In genomic region chr19:54280025-54280424, GRCh38 we compare ENCODE assay signal across 12 cellular contexts. TPM values are rescaled to one million over a fixed set of nuclear protein-coding genes. Genes with fewer than 3 reads are reported as not detected.
DNase-seq lines count a peak whose midpoint lies in the region; ATAC-seq and TF ChIP-seq lines count a peak whose summit lies in the region.
"Not testable (repeated sequence)": the region's sequence is repeated elsewhere in the genome, so short reads cannot be mapped to it uniquely, and the experiment has no call there.
"Had no signal": no experiment of that assay in that cellular context is flagged by ENCODE, and none has a peak within 500 bp of the region (broad histone marks: within the 10 kb centered on the region; RNA-seq: fewer than 3 reads in every experiment).

No MANE protein-coding gene starts in this region.

- not testable (repeated sequence) for H3K9me3 ChIP-seq in BLaER1 treated with 17β-estradiol and CSF1 and Interleukin-3, amounts not matched to agents 10 nM and 100 nM (replicated peaks in 1 of 11); heart left ventricle; right lobe of liver; neutrophil; spleen; thoracic aorta

- not testable (repeated sequence) for H3K27me3 ChIP-seq in BLaER1 treated with 17β-estradiol and CSF1 and Interleukin-3, amounts not matched to agents 10 nM and 100 nM; right lobe of liver; neutrophil; thoracic aorta (replicated peaks; ENCODE audit: insufficient read depth)
- peaks cover 0 to 57% (median 3%) of the 10 kb centered on the region in 9 donors for H3K27me3 ChIP-seq in heart left ventricle
- H3K27me3 ChIP-seq in spleen (replicated peaks in 1 of 7): peaks cover 0 to 79% (median 3%) of the 10 kb centered on the region in 7 donors

- peak overlapping the region; percentile 89 to 100 (median 99) for H3K4me2 ChIP-seq in BLaER1 treated with 17β-estradiol and CSF1 and Interleukin-3, amounts not matched to agents 10 nM and 100 nM

- peaks cover 45% of the 10 kb centered on the region for H3K27me3 Mint-ChIP-seq in activated CD8-positive, alpha-beta memory T cell treated with anti-CD3 and anti-CD28 coated beads, Interleukin-2, amount 10 ng/mL, durations not matched to agents 7 days and 5 days

- 28 to 43% (median 35%) methylated on average over 4 of the region's 4 CpGs for WGBS in heart left ventricle, 4 donors
- WGBS in right lobe of liver (ENCODE audit: insufficient coverage, low coverage, low lambda C conversion rate, missing lambda C conversion rate): 14% methylated on average over 4 of the region's 4 CpGs
- WGBS in spleen, 5 donors: 23 to 86% (median 39%) methylated on average over 1 to 4 of the region's 4 CpGs

- peak overlapping the region; percentile 47 to 85 (median 78) for H3K4me3 ChIP-seq in BLaER1 treated with 17β-estradiol and CSF1 and Interleukin-3, amounts not matched to agents 10 nM and 100 nM
- peak overlapping the region in 8 of 12 donors; percentile 11 to 59 (median 24) for H3K4me3 ChIP-seq in heart left ventricle
- H3K4me3 ChIP-seq in right lobe of liver: peak overlapping the region in 1 of 3 donors; percentile 11
- peak overlapping the region; percentile 73 to 88 for H3K4me3 ChIP-seq in neutrophil (ENCODE audit: low read depth in 1 of 2, low read length in 1 of 2)
- H3K4me3 ChIP-seq in spleen: peak overlapping the region in 7 of 8 donors; percentile 9 to 62 (median 36)
- peak overlapping the region; percentile 52 for H3K4me3 ChIP-seq in thoracic aorta

- TF ChIP-seq POLR2A in heart left ventricle (IDR thresholded peaks at IDR 0.05); right lobe of liver (IDR thresholded peaks at IDR 0.05); spleen (IDR thresholded peaks at IDR 0.05): not testable (repeated sequence)

- peaks cover 0 to 30% (median 12%) of the 10 kb centered on the region in 11 experiments; a peak in 10 of 22 replicates for H4K20me1 ChIP-seq in BLaER1 treated with 17β-estradiol and CSF1 and Interleukin-3, amounts not matched to agents 10 nM and 100 nM

- H3K27ac ChIP-seq in BLaER1 treated with 17β-estradiol and CSF1 and Interleukin-3, amounts not matched to agents 10 nM and 100 nM: peak overlapping the region; percentile 86 to 98 (median 93)
- H3K27ac ChIP-seq in heart left ventricle (peak overlapping the region in 3 of 12 donors; percentile 15 to 91 (median 52)), right lobe of liver (peak overlapping the region in 2 of 3 donors; percentile 28 to 47), neutrophil (peak overlapping the region; percentile 98), spleen (peak overlapping the region in 7 of 8 donors; percentile 77 to 96 (median 89))
- H3K27ac ChIP-seq in thoracic aorta: not testable (repeated sequence)

- TF ChIP-seq CTCF in heart left ventricle (IDR thresholded peaks at IDR 0.05); right lobe of liver (IDR thresholded peaks at IDR 0.05); neutrophil (IDR thresholded peaks at IDR 0.05); spleen (IDR thresholded peaks at IDR 0.05 in 8 of 11, conservative IDR thresholded peaks at IDR 0.05 in 3 of 11); thoracic aorta (IDR thresholded peaks at IDR 0.05): not testable (repeated sequence)

- H3K9ac ChIP-seq in BLaER1 treated with 17β-estradiol and CSF1 and Interleukin-3, amounts not matched to agents 10 nM and 100 nM: peak overlapping the region; percentile 78 to 95 (median 85)

- H3K4me1 Mint-ChIP-seq in activated CD8-positive, alpha-beta memory T cell treated with anti-CD3 and anti-CD28 coated beads, Interleukin-2, amount 10 ng/mL, durations not matched to agents 7 days and 5 days: not testable (repeated sequence)

- H3K36me3 Mint-ChIP-seq in activated CD8-positive, alpha-beta memory T cell treated with anti-CD3 and anti-CD28 coated beads, Interleukin-2, amount 10 ng/mL, durations not matched to agents 7 days and 5 days: not testable (repeated sequence)

- H3K4me1 ChIP-seq in BLaER1 treated with 17β-estradiol and CSF1 and Interleukin-3, amounts not matched to agents 10 nM and 100 nM: peaks cover 73 to 90% (median 81%) of the 10 kb centered on the region in 10 experiments
- H3K4me1 ChIP-seq in heart left ventricle (peaks cover 0 to 13% (median 0%) of the 10 kb centered on the region in 12 donors), neutrophil (ENCODE audit: control insufficient read depth in 1 of 2, insufficient read depth in 1 of 2, low read depth in 1 of 2, low read length in 1 of 2) (peaks cover 69 to 82% of the 10 kb centered on the region in 2 experiments), spleen (peaks cover 5 to 78% (median 40%) of the 10 kb centered on the region in 6 donors)
- not testable (repeated sequence) for H3K4me1 ChIP-seq in right lobe of liver; thoracic aorta (ENCODE audit: control insufficient read depth in 1 of 2, low read depth in 2 of 2)

- intact Hi-C loops in heart left ventricle (cut with DNase I): loop anchor here in 1 of 10 donors (5.0 kb wide), 1 partner anchor 352 kb away; the partner anchor contains the start of gene LILRB1
- intact Hi-C loops in right lobe of liver (cut with DNase I); spleen (cut with DNase I; ENCODE audit: low total_unique reads): not testable (repeated sequence)

- peaks cover 0 to 54% (median 45%) of the 10 kb centered on the region in 11 experiments; a peak in 15 of 22 replicates for H3K36me3 ChIP-seq in BLaER1 treated with 17β-estradiol and CSF1 and Interleukin-3, amounts not matched to agents 10 nM and 100 nM
- not testable (repeated sequence) for H3K36me3 ChIP-seq in heart left ventricle, right lobe of liver, thoracic aorta
- H3K36me3 ChIP-seq in neutrophil (peaks cover 49% of the 10 kb centered on the region), spleen (peaks cover 0 to 46% (median 0%) of the 10 kb centered on the region in 6 donors)

- ATAC-seq in activated CD8-positive, alpha-beta memory T cell treated with anti-CD3 and anti-CD28 coated beads, Interleukin-2, amount 10 ng/mL, durations not matched to agents 7 days and 5 days; heart left ventricle; right lobe of liver; thoracic aorta (ENCODE audit: insufficient number of reproducible peaks, low FRiP score, low read depth): not testable (repeated sequence)

- CTCF ChIA-PET in activated CD8-positive, alpha-beta memory T cell treated with anti-CD3 and anti-CD28 coated beads, Interleukin-2, amount 10 ng/mL, durations not matched to agents 7 days and 5 days (lab: Charles Lee): not testable (repeated sequence)

- DNase-seq in activated CD8-positive, alpha-beta memory T cell treated with anti-CD3 and anti-CD28 coated beads, Interleukin-2, amount 10 ng/mL, durations not matched to agents 7 days and 5 days: peak; percentile 9
- DNase-seq in heart left ventricle; right lobe of liver; spleen; thoracic aorta (ENCODE audit: low spot score): not testable (repeated sequence)

- not testable (repeated sequence) for H3K9me3 Mint-ChIP-seq in activated CD8-positive, alpha-beta memory T cell treated with anti-CD3 and anti-CD28 coated beads, Interleukin-2, amount 10 ng/mL, durations not matched to agents 7 days and 5 days (ENCODE audit: low read depth)

- not testable (repeated sequence) for H3K27ac Mint-ChIP-seq in activated CD8-positive, alpha-beta memory T cell treated with anti-CD3 and anti-CD28 coated beads, Interleukin-2, amount 10 ng/mL, durations not matched to agents 7 days and 5 days

- H3K4me3 Mint-ChIP-seq in activated CD8-positive, alpha-beta memory T cell treated with anti-CD3 and anti-CD28 coated beads, Interleukin-2, amount 10 ng/mL, durations not matched to agents 7 days and 5 days: not testable (repeated sequence)

RNA-seq across cellular contexts. Expression of gene LILRB2, which starts 0.9 kb away (rescaled TPM):
- not detected for total RNA-seq in activated CD8-positive, alpha-beta memory T cell treated with anti-CD3 and anti-CD28 coated beads, Interleukin-2, amount 10 ng/mL, durations not matched to agents 7 days and 5 days
- total RNA-seq in heart left ventricle (10 to 100 TPM in 2 of 9 donors, 1 to 10 TPM in 6, under 1 TPM in 1; 0.83 to 43.6 (median 1.7) TPM), right lobe of liver (1 to 10 TPM; 1.6 to 9.8 (median 3.0) TPM), spleen (100 to 1,000 TPM in 3 of 7 donors, 10 to 100 TPM in 4; 52.9 to 209 (median 94.5) TPM), thoracic aorta (10 to 100 TPM; 11.1 to 13.7 TPM)
- polyA plus RNA-seq in heart left ventricle (1 to 10 TPM; 1.2 to 2.7 TPM), spleen (10 to 100 TPM; 10.2 to 26.0 (median 23.8) TPM)
- total RNA-seq: A172, Caco-2, H9, HT-29 had no signal
- polyA plus RNA-seq: CD8-positive, alpha-beta memory T cell had no signal

RNA-seq across cellular contexts. Expression of gene LILRB5, which starts 23.0 kb away (rescaled TPM):
- not detected for total RNA-seq in activated CD8-positive, alpha-beta memory T cell treated with anti-CD3 and anti-CD28 coated beads, Interleukin-2, amount 10 ng/mL, durations not matched to agents 7 days and 5 days
- 10 to 100 TPM in 2 of 9 donors, 1 to 10 TPM in 7; 1.8 to 22.2 (median 3.9) TPM for total RNA-seq in heart left ventricle
- 1 to 10 TPM; 1.4 to 4.0 TPM for polyA plus RNA-seq in heart left ventricle
- 10 to 100 TPM in 2 of 6 experiments, 1 to 10 TPM in 4; 2.7 to 19.7 (median 8.4) TPM for total RNA-seq in right lobe of liver
- total RNA-seq in spleen: 100 to 1,000 TPM in 1 of 7 donors, 10 to 100 TPM in 6; 38.9 to 112 (median 79.6) TPM
- polyA plus RNA-seq in spleen: 10 to 100 TPM in 2 of 3 donors, 1 to 10 TPM in 1; 3.8 to 41.2 (median 23.9) TPM
- 10 to 100 TPM; 17.6 to 60.4 TPM for total RNA-seq in thoracic aorta
- total RNA-seq: A172, Caco-2, HT-29 had no signal
- polyA plus RNA-seq: CD8-positive, alpha-beta memory T cell had no signal

RNA-seq across cellular contexts. Expression of gene LILRA5, which starts 32.9 kb away (rescaled TPM):
- not detected for total RNA-seq in activated CD8-positive, alpha-beta memory T cell treated with anti-CD3 and anti-CD28 coated beads, Interleukin-2, amount 10 ng/mL, durations not matched to agents 7 days and 5 days
- total RNA-seq in heart left ventricle (10 to 100 TPM in 1 of 9 donors, 1 to 10 TPM in 6, under 1 TPM in 1, not detected in 1; 0.27 to 16.2 (median 1.5) TPM), right lobe of liver (1 to 10 TPM in 5 of 6 experiments, under 1 TPM in 1; 0.98 to 4.3 (median 1.9) TPM), spleen (100 to 1,000 TPM in 2 of 7 donors, 10 to 100 TPM in 5; 43.3 to 262 (median 79.9) TPM), thoracic aorta (10 to 100 TPM in 1 of 2 donors, 1 to 10 TPM in 1; 9.6 to 12.2 TPM)
- polyA plus RNA-seq in heart left ventricle (1 to 10 TPM in 1 of 2 donors, under 1 TPM in 1; 0.19 to 4.7 TPM), spleen (10 to 100 TPM; 16.3 to 53.6 (median 34.5) TPM)
- total RNA-seq: A172; Caco-2; CD8-positive, alpha-beta memory T cell; H9; HT-29 had no signal
- polyA plus RNA-seq: CD8-positive, alpha-beta memory T cell had no signal

RNA-seq across cellular contexts. Expression of gene LILRA6, which starts 37.4 kb away (rescaled TPM):
- not detected for total RNA-seq in activated CD8-positive, alpha-beta memory T cell treated with anti-CD3 and anti-CD28 coated beads, Interleukin-2, amount 10 ng/mL, durations not matched to agents 7 days and 5 days
- total RNA-seq in heart left ventricle: 10 to 100 TPM in 1 of 9 donors, 1 to 10 TPM in 4, under 1 TPM in 4; 0.44 to 20.9 (median 1.3) TPM
- polyA plus RNA-seq in heart left ventricle: 1 to 10 TPM; 1.0 to 1.7 TPM
- 1 to 10 TPM in 3 of 6 experiments, under 1 TPM in 3; 0.61 to 4.9 (median 0.98) TPM for total RNA-seq in right lobe of liver
- 10 to 100 TPM; 21.5 to 77.5 (median 38.3) TPM for total RNA-seq in spleen
- polyA plus RNA-seq in spleen: 1 to 10 TPM; 1.2 to 8.2 (median 6.7) TPM
- 1 to 10 TPM; 4.6 to 5.2 TPM for total RNA-seq in thoracic aorta
- total RNA-seq: A172, Caco-2, H9, HT-29 had no signal

RNA-seq across cellular contexts. Expression of gene LILRB3, which starts 57.2 kb away (rescaled TPM):
- total RNA-seq in activated CD8-positive, alpha-beta memory T cell treated with anti-CD3 and anti-CD28 coated beads, Interleukin-2, amount 10 ng/mL, durations not matched to agents 7 days and 5 days: under 1 TPM in 1 of 2 experiments, not detected in 1; 0.35 TPM
- total RNA-seq in heart left ventricle (10 to 100 TPM in 2 of 9 donors, 1 to 10 TPM in 6, under 1 TPM in 1; 0.54 to 31.4 (median 3.8) TPM), right lobe of liver (1 to 10 TPM; 1.3 to 8.7 (median 6.2) TPM), spleen (100 to 1,000 TPM in 3 of 7 donors, 10 to 100 TPM in 4; 61.5 to 443 (median 97.5) TPM), thoracic aorta (10 to 100 TPM; 21.9 to 71.5 TPM)
- polyA plus RNA-seq in heart left ventricle (1 to 10 TPM; 1.3 to 3.7 TPM), spleen (10 to 100 TPM in 2 of 3 donors, 1 to 10 TPM in 1; 6.4 to 24.6 (median 22.5) TPM)
- total RNA-seq: A172, Caco-2, H9, HT-29 had no signal
